In the genomic region with DNA sequence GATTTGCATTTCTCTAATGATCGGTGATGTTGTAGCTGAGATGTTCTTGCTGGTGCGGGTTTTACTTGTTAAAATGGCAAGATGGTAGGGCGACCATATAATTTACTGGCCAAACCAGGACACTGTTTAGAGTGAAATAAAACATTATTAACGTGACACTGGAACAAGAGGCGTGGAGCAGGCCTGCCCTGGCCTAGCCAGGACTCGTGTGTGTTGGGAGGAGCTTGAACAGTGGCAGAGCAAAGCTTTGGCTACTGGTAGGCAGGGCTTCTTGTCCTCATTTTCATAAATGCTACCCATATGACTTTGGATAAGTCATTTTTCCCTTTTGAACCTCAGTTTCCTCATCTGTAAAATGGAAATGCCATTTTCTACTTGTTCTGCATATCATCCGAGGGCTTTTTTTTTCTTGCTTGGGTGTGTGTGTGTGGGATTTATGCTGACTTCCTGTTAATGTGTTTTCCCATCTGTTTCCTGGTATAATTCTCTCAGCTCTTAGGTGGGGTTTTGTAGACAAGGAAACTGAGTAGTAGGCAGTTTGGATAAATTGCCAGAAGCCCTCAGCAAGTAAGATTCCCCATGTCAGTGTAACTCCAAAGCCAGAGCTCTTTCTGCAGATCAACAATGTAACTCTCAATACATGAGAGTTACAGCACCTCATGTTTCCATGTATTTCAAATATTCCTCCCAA, we compare ENCODE assay signal across 24 cellular contexts.
"Had no signal": no experiment of that assay in that cellular context is flagged by ENCODE, and none has a peak within 500 bp of the region (broad histone marks: within the 10 kb centered on the region; RNA-seq: fewer than 3 reads in every experiment).

No MANE protein-coding gene starts in this region.

- H3K9me3 ChIP-seq: esophagus muscularis mucosa, gastroesophageal sphincter, heart left ventricle, pancreas, right lobe of liver, vagina had no signal

- H3K4me3 Mint-ChIP-seq: endodermal cell; naive thymus-derived CD8-positive, alpha-beta T cell; stimulated activated naive B cell treated with anti-CD40 and anti-IgM and Interleukin-4, amounts not matched to agents 10 μg/mL and 1 μg/mL and 100 μg/mL, for 72 hours; stimulated activated naive CD8-positive, alpha-beta T cell treated with anti-CD3 and anti-CD28 coated beads, Interleukin-15, Interleukin-2, amounts not matched to agents 100 ng/mL and 50 ng/mL, for 24 hours had no signal

- H3K9me3 Mint-ChIP-seq: endodermal cell had no signal

- H3K4me1 ChIP-seq: esophagus muscularis mucosa, foreskin keratinocyte, gastroesophageal sphincter, heart left ventricle, pancreas, right lobe of liver, vagina had no signal

- H3K27ac ChIP-seq: esophagus muscularis mucosa, foreskin keratinocyte, gastroesophageal sphincter, heart left ventricle, pancreas, right lobe of liver, vagina had no signal

- H3K27me3 ChIP-seq: esophagus muscularis mucosa, gastroesophageal sphincter, pancreas, right lobe of liver, vagina had no signal

- DNase-seq: central memory CD4-positive, alpha-beta T cell; cortex of kidney; effector CD8-positive, alpha-beta T cell; endodermal cell; foreskin keratinocyte; hippocampal formation; kidney glomerular epithelial cell; mesendoderm; midbrain; naive thymus-derived CD8-positive, alpha-beta T cell; occipital lobe; pancreas; right lobe of liver; small intestine; stimulated activated CD4-positive, alpha-beta T cell treated with anti-CD3 and anti-CD28 coated beads, Interleukin-15, amount 100 ng/mL, for 24 hours; stimulated activated CD4-positive, alpha-beta T cell treated with anti-CD3 and anti-CD28 coated beads, Interleukin-2, amount 100 ng/mL, for 48 hours; stimulated activated naive B cell treated with anti-CD40 and anti-IgM and Interleukin-4, amounts not matched to agents 10 μg/mL and 1 μg/mL and 100 μg/mL, for 72 hours; trophoblast cell had no signal

- H3K4me1 Mint-ChIP-seq: stimulated activated naive B cell treated with anti-CD40 and anti-IgM and Interleukin-4, amounts not matched to agents 10 μg/mL and 1 μg/mL and 100 μg/mL, for 72 hours had no signal

- ATAC-seq: foreskin keratinocyte; gastroesophageal sphincter; heart left ventricle; naive thymus-derived CD8-positive, alpha-beta T cell; pancreas; right lobe of liver; stimulated activated naive B cell treated with anti-CD40 and anti-IgM and Interleukin-4, amounts not matched to agents 10 μg/mL and 1 μg/mL and 100 μg/mL, for 72 hours had no signal

- H3K27ac Mint-ChIP-seq: endodermal cell; naive thymus-derived CD8-positive, alpha-beta T cell; stimulated activated naive B cell treated with anti-CD40 and anti-IgM and Interleukin-4, amounts not matched to agents 10 μg/mL and 1 μg/mL and 100 μg/mL, for 72 hours; stimulated activated naive CD8-positive, alpha-beta T cell treated with anti-CD3 and anti-CD28 coated beads, Interleukin-15, Interleukin-2, amounts not matched to agents 100 ng/mL and 50 ng/mL, for 24 hours had no signal

- H3K36me3 ChIP-seq: esophagus muscularis mucosa, gastroesophageal sphincter, heart left ventricle, pancreas, right lobe of liver, vagina had no signal

- H3K4me3 ChIP-seq: esophagus muscularis mucosa, gastroesophageal sphincter, heart left ventricle, lung, pancreas, right lobe of liver, vagina had no signal

- H3K36me3 Mint-ChIP-seq: naive thymus-derived CD8-positive, alpha-beta T cell; stimulated activated naive B cell treated with anti-CD40 and anti-IgM and Interleukin-4, amounts not matched to agents 10 μg/mL and 1 μg/mL and 100 μg/mL, for 72 hours had no signal
